In genomic region chr12:116155383-116155782, GRCh38 we compare ENCODE assay signal across 24 cellular contexts.
A peak's percentile ranks its signal among the peaks of the same experiment; 100 is the strongest.
DNase-seq lines count a peak whose midpoint lies in the region; ATAC-seq, FAIRE-seq and TF ChIP-seq lines count a peak whose summit lies in the region.
"Had no signal": no experiment of that assay in that cellular context is flagged by ENCODE, and none has a peak within 500 bp of the region (broad histone marks: within the 10 kb centered on the region; RNA-seq: fewer than 3 reads in every experiment).

No MANE protein-coding gene starts in this region.

- TF ChIP-seq EP300 in HepG2 (IDR thresholded peaks at IDR 0.05; ENCODE audit: low read depth in 2 of 2, low read length in 2 of 2) (peak in 1 of 2 experiments; percentile 62; a peak in 1 of 4 replicates), HepG2 (CRISPR knock-in tag; IDR thresholded peaks at IDR 0.05; ENCODE audit: borderline replicate concordance) (no peak), suprapubic skin (IDR thresholded peaks at IDR 0.05) (no peak)

- H3K9ac ChIP-seq in astrocyte (ENCODE audit: low read length) (no peak overlapping the region), HepG2 (ENCODE audit: insufficient read depth, low read depth, low read length) (no peak overlapping the region)
- H3K9ac ChIP-seq: KMS-11 had no signal

- H3K4me3 Mint-ChIP-seq in astrocyte (ENCODE audit: unreplicated experiment): no peak overlapping the region
- H3K4me3 Mint-ChIP-seq: CD4-positive, CD25-positive, alpha-beta regulatory T cell; CD8-positive, alpha-beta memory T cell; HFFc6 had no signal

- WGBS in HepG2 (ENCODE audit: low lambda C conversion rate): 14% methylated on average over 8 of the region's 8 CpGs
- 90 to 94% (median 93%) methylated on average over 8 of the region's 8 CpGs for WGBS in psoas muscle, 3 donors
- WGBS in suprapubic skin: 89% methylated on average over 8 of the region's 8 CpGs
- WGBS in heart right ventricle, 2 donors: 94 to 95% methylated on average over 8 of the region's 8 CpGs

- H3K9me3 Mint-ChIP-seq in astrocyte (ENCODE audit: unreplicated experiment): no peaks in the 10 kb centered on the region
- H3K9me3 Mint-ChIP-seq: CD4-positive, CD25-positive, alpha-beta regulatory T cell; CD8-positive, alpha-beta memory T cell; HFFc6 had no signal

- DNase-seq in astrocyte (ENCODE audit: low read depth) (no peak), HepG2 (ENCODE audit: low spot score) (peak; percentile 70), psoas muscle (no peak), suprapubic skin (ENCODE audit: low spot score in 2 of 2) (no peak), SHP77 treated with DMSO at 0.1 percent for 48 hours (lab: John Stamatoyannopoulos, UW) (no peak), heart right ventricle (no peak)
- DNase-seq: ACHN; BE2C; C1 segment of cervical spinal cord; CD4-positive, CD25-positive, alpha-beta regulatory T cell; CD8-positive, alpha-beta memory T cell; COR-L47; DMS 273 treated with DMSO at 0.1 percent for 48 hours; DMS53; DND-41; GOT3; HCEC 1CT; HFFc6 had no signal

- TF ChIP-seq RAD21 in HepG2 (CRISPR knock-in tag; IDR thresholded peaks at IDR 0.05): no peak

- no peaks in the 10 kb centered on the region for H3K36me3 Mint-ChIP-seq in astrocyte (ENCODE audit: low read depth, unreplicated experiment)
- H3K36me3 Mint-ChIP-seq: CD4-positive, CD25-positive, alpha-beta regulatory T cell; CD8-positive, alpha-beta memory T cell had no signal

- H3K4me3 ChIP-seq in HEK293 (ENCODE audit: low read depth, low read length): no peak overlapping the region
- H3K4me3 ChIP-seq in astrocyte (ENCODE audit: insufficient read depth, low read depth, low read length): no peak overlapping the region
- H3K4me3 ChIP-seq in HepG2 (replicated peaks in 1 of 3; ENCODE audit: insufficient read depth in 1 of 3, low read depth in 2 of 3, low read length in 3 of 3): peak overlapping the region in 1 of 3 experiments; percentile 3; a peak in 1 of 6 replicates
- H3K4me3 ChIP-seq in psoas muscle: no peak overlapping the region
- H3K4me3 ChIP-seq in suprapubic skin: no peak overlapping the region
- no peak overlapping the region for H3K4me3 ChIP-seq in heart right ventricle

- TF ChIP-seq POLR2A in HepG2 (IDR thresholded peaks at IDR 0.05; ENCODE audit: insufficient read depth in 1 of 2, low read depth in 2 of 2, low read length in 2 of 2) (no peak), suprapubic skin (IDR thresholded peaks at IDR 0.05) (no peak)

- H3K36me3 ChIP-seq in HEK293 (ENCODE audit: control insufficient read depth in 2 of 2, insufficient read depth in 1 of 2, low read length in 2 of 2) (no peaks in the 10 kb centered on the region), astrocyte (ENCODE audit: insufficient read depth, low read length) (no peaks in the 10 kb centered on the region), HepG2 (replicated peaks in 1 of 2; ENCODE audit: control insufficient read depth in 1 of 2, insufficient read depth in 2 of 2, low read length in 2 of 2) (no peaks in the 10 kb centered on the region), psoas muscle (ENCODE audit: insufficient read depth in 1 of 2, low read depth in 1 of 2) (no peaks in the 10 kb centered on the region), suprapubic skin (no peaks in the 10 kb centered on the region), heart right ventricle (no peaks in the 10 kb centered on the region)
- H3K36me3 ChIP-seq: BE2C had no signal

- intact Hi-C loops in HepG2 (cut with micrococcal nuclease; ENCODE audit: unreplicated experiment): no loop called here
- intact Hi-C loops in psoas muscle (cut with DNase I): no loop called here
- intact Hi-C loops in heart right ventricle (cut with DNase I): loop anchor here in 1 of 10 donors (10.0 kb wide), 1 partner anchor 69 kb away; no protein-coding TSS in a partner anchor

- in situ Hi-C loops in HepG2 (cut with HindIII; ENCODE audit: extremely low pct_ligation_motif_present, low pct_unique_long_range_greater_than_20kb): no loop called here

- no TSS peak for BruUV-seq in HepG2 (replicated peaks; lab: Mats Ljungman, UMichigan)

- ATAC-seq in HepG2 (peak; percentile 89), psoas muscle (no peak), GM19452 (IDR thresholded peaks at IDR 0.05; ENCODE audit: unreplicated experiment) (no peak), heart right ventricle (no peak)

- peak overlapping the region; percentile 38 for H3K27ac Mint-ChIP-seq in astrocyte (ENCODE audit: unreplicated experiment)
- H3K27ac Mint-ChIP-seq: CD4-positive, CD25-positive, alpha-beta regulatory T cell; CD8-positive, alpha-beta memory T cell; HFFc6 had no signal

- H3K27me3 Mint-ChIP-seq in astrocyte (ENCODE audit: low read depth, unreplicated experiment): no peaks in the 10 kb centered on the region
- H3K27me3 Mint-ChIP-seq: CD4-positive, CD25-positive, alpha-beta regulatory T cell; CD8-positive, alpha-beta memory T cell had no signal

- H3K4me1 ChIP-seq in HEK293 (ENCODE audit: control insufficient read depth, insufficient read depth, low read length) (peaks cover 58% of the 10 kb centered on the region), astrocyte (ENCODE audit: insufficient read depth, low read length) (peaks cover 24% of the 10 kb centered on the region), HepG2 (ENCODE audit: insufficient read depth, low read length) (peaks cover 60% of the 10 kb centered on the region), psoas muscle (peaks cover 84% of the 10 kb centered on the region), suprapubic skin (peaks cover 44% of the 10 kb centered on the region), heart right ventricle (peaks cover 3 to 88% (median 59%) of the 10 kb centered on the region in 9 donors)

- FAIRE-seq in astrocyte (lab: Jason Lieb, UNC) (no peak), HepG2 (lab: Jason Lieb, UNC) (peak; percentile 15)
- FAIRE-seq: GM12891, GM19239, HTR-8/SVneo had no signal

- H3K27me3 ChIP-seq in astrocyte (ENCODE audit: insufficient read depth, low read length) (no peaks in the 10 kb centered on the region), HepG2 (ENCODE audit: control insufficient read depth in 1 of 2, insufficient read depth in 2 of 2, low read length in 2 of 2) (no peaks in the 10 kb centered on the region), psoas muscle (ENCODE audit: insufficient read depth in 3 of 3, low read length in 2 of 3) (no peaks in the 10 kb centered on the region), suprapubic skin (no peaks in the 10 kb centered on the region), heart right ventricle (no peaks in the 10 kb centered on the region)
- H3K27me3 ChIP-seq: BE2C had no signal

- H3K27ac ChIP-seq in HEK293 (ENCODE audit: extremely low read depth, low read depth, low read length) (no peak overlapping the region), astrocyte (ENCODE audit: low read depth, low read length) (no peak overlapping the region), HepG2 (ENCODE audit: extremely low read length, insufficient read depth, low read length) (peak overlapping the region; percentile 43), psoas muscle (peak overlapping the region; percentile 8), suprapubic skin (no peak overlapping the region), heart right ventricle (no peak overlapping the region)
- H3K27ac ChIP-seq: KMS-11 had no signal

- peaks cover 61% of the 10 kb centered on the region for H3K4me1 Mint-ChIP-seq in astrocyte (ENCODE audit: low read depth, unreplicated experiment)

- H3K79me2 ChIP-seq in astrocyte (ENCODE audit: insufficient read depth, low read length): peaks cover 98% of the 10 kb centered on the region
- H3K79me2 ChIP-seq in HepG2 (ENCODE audit: insufficient read depth, low read length): peaks cover 23% of the 10 kb centered on the region

- H3K9me3 ChIP-seq in HEK293 (ENCODE audit: control insufficient read depth, insufficient read depth, low read depth, low read length): no peaks in the 10 kb centered on the region
- no peaks in the 10 kb centered on the region for H3K9me3 ChIP-seq in astrocyte (ENCODE audit: insufficient read depth, low read depth, low read length)
- no peaks in the 10 kb centered on the region for H3K9me3 ChIP-seq in HepG2 (ENCODE audit: low read length)
- no peaks in the 10 kb centered on the region for H3K9me3 ChIP-seq in psoas muscle
- no peaks in the 10 kb centered on the region for H3K9me3 ChIP-seq in suprapubic skin
- no peaks in the 10 kb centered on the region for H3K9me3 ChIP-seq in heart right ventricle
- H3K9me3 ChIP-seq: BE2C had no signal

- POLR2A ChIA-PET in HEK293 (lab: Yijun Ruan, JAX): no interaction called here
- POLR2A ChIA-PET in HepG2 (lab: Yijun Ruan, JAX): no interaction called here

- CTCF ChIA-PET in HEK293 (lab: Yijun Ruan, JAX) (no interaction called here), HepG2 (lab: Yijun Ruan, JAX; ENCODE audit: low intra/inter-chr PET ratio, low total read pairs) (no interaction called here)

- no peak for TF ChIP-seq CTCF in HEK293 (tag by site-specific recombination; IDR thresholded peaks at IDR 0.05)
- TF ChIP-seq CTCF in astrocyte (IDR thresholded peaks at IDR 0.05; ENCODE audit: insufficient read depth, low read depth, low read length): no peak
- TF ChIP-seq CTCF in HepG2 (CRISPR knock-in tag; IDR thresholded peaks at IDR 0.05): no peak
- no peak for TF ChIP-seq CTCF in psoas muscle (IDR thresholded peaks at IDR 0.05)
- no peak for TF ChIP-seq CTCF in suprapubic skin (IDR thresholded peaks at IDR 0.05)
- no peak for TF ChIP-seq CTCF in heart right ventricle (IDR thresholded peaks at IDR 0.05)

- no peak overlapping the region for H2AFZ ChIP-seq in astrocyte (ENCODE audit: low read depth, low read length)
- no peak overlapping the region for H2AFZ ChIP-seq in HepG2 (ENCODE audit: low read length)

- H3K4me2 ChIP-seq in astrocyte (ENCODE audit: low read length): no peak overlapping the region
- H3K4me2 ChIP-seq in HepG2 (ENCODE audit: low read depth, low read length): peak overlapping the region; percentile 51
- H3K4me2 ChIP-seq: KMS-11 had no signal

- H4K20me1 ChIP-seq in astrocyte (ENCODE audit: insufficient read depth, low read length): peaks cover 70% of the 10 kb centered on the region
- H4K20me1 ChIP-seq in HepG2 (ENCODE audit: insufficient read depth, low read length): peaks cover 2% of the 10 kb centered on the region; the same call in 1 of the 2 replicates

TF ChIP-seq in HEK293, 187 proteins besides CTCF, POLR2A, EP300 and RAD21 (continues in another document):
- no peak for TF ChIP-seq ZNF202 (tag by site-specific recombination; IDR thresholded peaks at IDR 0.05; ENCODE audit: borderline replicate concordance)
- no peak for TF ChIP-seq ZNF501 (tag by site-specific recombination; IDR thresholded peaks at IDR 0.05)
- TF ChIP-seq GLIS2 (tag by site-specific recombination; IDR thresholded peaks at IDR 0.05): no peak
- TF ChIP-seq ZBTB20 (tag by site-specific recombination; IDR thresholded peaks at IDR 0.05): no peak

TF ChIP-seq in HepG2, 621 proteins besides CTCF, POLR2A, EP300 and RAD21 (continues in another document):
- no peak for TF ChIP-seq SSRP1 (CRISPR knock-in tag; IDR thresholded peaks at IDR 0.05)

Comparison
In these comparisons a context has a peak if more than half of its experiments do, and no peak if none do; other contexts are left out.
1. H3K27ac ChIP-seq: peak in HepG2 (single experiment) and psoas muscle (single experiment); none in HEK293 (single experiment), astrocyte (single experiment), suprapubic skin (single experiment) and heart right ventricle (0 of 10).